Comparison of ENCODE assay signal across 28 cellular contexts in genomic region chr1:214116258-214116657, GRCh38.
"Had no signal": no experiment of that assay in that cellular context is flagged by ENCODE, and none has a peak within 500 bp of the region (broad histone marks: within the 10 kb centered on the region; RNA-seq: fewer than 3 reads in every experiment).

No MANE protein-coding gene starts in this region.

- H3K4me3 ChIP-seq: ascending aorta, cardiac muscle cell, MG63, PC-9, SK-N-MC had no signal

- H3K27me3 ChIP-seq: ascending aorta, cardiac muscle cell, MG63 had no signal

- DNase-seq: activated B cell treated with CpG ODN at 0.5 μM for 24 hours; activated CD4-positive, alpha-beta T cell treated with anti-CD3 and anti-CD28 coated beads for 1 hour; activated CD4-positive, alpha-beta T cell treated with anti-CD3 and anti-CD28 coated beads, Interleukin-2, amount 10 ng/mL, durations not matched to agents 24 days and 14 days; activated CD4-positive, alpha-beta T cell treated with anti-CD3 and anti-CD28 coated beads, Interleukin-2, amount 50 U/mL, for 48 hours; activated CD8-positive, alpha-beta memory T cell treated with anti-CD3 and anti-CD28 coated beads, Interleukin-2, amount 10 ng/mL, durations not matched to agents 7 days and 5 days; activated effector memory CD4-positive, alpha-beta T cell treated with Interleukin-2 at 50 U/mL for 16 hours; activated naive CD4-positive, alpha-beta T cell; activated T-cell treated with anti-CD3 and anti-CD28 coated beads, Interleukin-2, amount 50 U/mL, for 24 hours; amniotic stem cell; cerebellar nuclear complex; Kasumi-1; KBM-7; MG63; NCI-H1105; NCI-H1436; NCI-H187; NCI-H2081; NCI-H510A treated with DMSO at 0.1 percent for 48 hours; NCI-H69; NK-92 treated with Interleukin-12 subunit alpha and Interleukin-12 subunit beta, amount 100 ng/mL, for 24 hours; PC-9; T-cell; T-helper 2 cell; T1000 had no signal

- H3K4me2 ChIP-seq: PC-9 had no signal

- ATAC-seq: activated CD8-positive, alpha-beta memory T cell treated with anti-CD3 and anti-CD28 coated beads, Interleukin-2, amount 10 ng/mL, durations not matched to agents 7 days and 5 days; T-cell had no signal

- H2AFZ ChIP-seq: PC-9 had no signal

- H3K27ac ChIP-seq: ascending aorta, cardiac muscle cell, PC-9, SK-N-MC had no signal

- H3K36me3 ChIP-seq: ascending aorta, cardiac muscle cell, MG63 had no signal

- H3K4me1 ChIP-seq: ascending aorta had no signal

- FAIRE-seq: TTC549 had no signal
